ENCODE assay signal across 12 cellular contexts in genomic region chr1:162736633-162737067, GRCh38. TPM values are rescaled to one million over a fixed set of nuclear protein-coding genes. Genes with fewer than 3 reads are reported as not detected.
DNase-seq lines count a peak whose midpoint lies in the region; ATAC-seq and TF ChIP-seq lines count a peak whose summit lies in the region.
"Had no signal": no experiment of that assay in that cellular context is flagged by ENCODE, and none has a peak within 500 bp of the region (broad histone marks: within the 10 kb centered on the region; RNA-seq: fewer than 3 reads in every experiment).

No MANE protein-coding gene starts in this region.

- intact Hi-C loops in esophagus muscularis mucosa (cut with DNase I): no loop called here
- intact Hi-C loops in head of caudate nucleus (cut with DNase I): no loop called here

- no peak for TF ChIP-seq POLR2A in esophagus muscularis mucosa (IDR thresholded peaks at IDR 0.05; ENCODE audit: low read depth)

- H3K4me3 ChIP-seq in esophagus muscularis mucosa: no peak overlapping the region
- no peak overlapping the region for H3K4me3 ChIP-seq in effector memory CD4-positive, alpha-beta T cell (ENCODE audit: insufficient read depth, low read depth, low read length, poor library complexity, severe bottlenecking)

- peaks cover 8 to 54% (median 45%) of the 10 kb centered on the region in 4 donors for H3K4me1 ChIP-seq in esophagus muscularis mucosa
- H3K4me1 ChIP-seq in effector memory CD4-positive, alpha-beta T cell (ENCODE audit: control insufficient read depth, insufficient read depth, low read length, poor library complexity, severe bottlenecking): no peaks in the 10 kb centered on the region

- H3K27ac ChIP-seq in esophagus muscularis mucosa (replicated peaks in 1 of 4): no peak overlapping the region
- no peak overlapping the region for H3K27ac ChIP-seq in effector memory CD4-positive, alpha-beta T cell (ENCODE audit: insufficient read depth, low read length, poor library complexity, severe bottlenecking)

- no peak for TF ChIP-seq CTCF in esophagus muscularis mucosa (IDR thresholded peaks at IDR 0.05)

- ATAC-seq in GM18502 (IDR thresholded peaks at IDR 0.05; ENCODE audit: poor library complexity, unreplicated experiment): peak; percentile 85
- peak; percentile 71 for ATAC-seq in GM19467 (IDR thresholded peaks at IDR 0.05; ENCODE audit: unreplicated experiment)
- ATAC-seq in HG02885 (IDR thresholded peaks at IDR 0.05; ENCODE audit: poor library complexity, unreplicated experiment): peak; percentile 95
- ATAC-seq in HG03565 (IDR thresholded peaks at IDR 0.05; ENCODE audit: unreplicated experiment): peak; percentile 86
- ATAC-seq: activated CD8-positive, alpha-beta T cell treated with anti-CD3 and anti-CD28 coated beads for 36 hours had no signal

- peaks cover 0 to 4% (median 2%) of the 10 kb centered on the region in 4 donors for H3K36me3 ChIP-seq in esophagus muscularis mucosa
- no peaks in the 10 kb centered on the region for H3K36me3 ChIP-seq in effector memory CD4-positive, alpha-beta T cell (ENCODE audit: control insufficient read depth, insufficient read depth, low read length)

- H3K27me3 ChIP-seq in esophagus muscularis mucosa: no peaks in the 10 kb centered on the region
- no peaks in the 10 kb centered on the region for H3K27me3 ChIP-seq in effector memory CD4-positive, alpha-beta T cell (replicated peaks; ENCODE audit: control insufficient read depth, insufficient read depth, low read length, poor library complexity, severe bottlenecking)

- no peaks in the 10 kb centered on the region for H3K9me3 ChIP-seq in esophagus muscularis mucosa
- H3K9me3 ChIP-seq in effector memory CD4-positive, alpha-beta T cell (ENCODE audit: control insufficient read depth, low read length): no peaks in the 10 kb centered on the region

- no peak for DNase-seq in NCI-H2227 (lab: John Stamatoyannopoulos, UW; ENCODE audit: unreplicated experiment)
- no peak for DNase-seq in esophagus muscularis mucosa (ENCODE audit: extremely low spot score)
- DNase-seq in effector memory CD4-positive, alpha-beta T cell: no peak
- no peak for DNase-seq in head of caudate nucleus
- DNase-seq: activated CD8-positive, alpha-beta T cell treated with anti-CD3 and anti-CD28 coated beads for 36 hours; activated naive CD4-positive, alpha-beta T cell treated with anti-CD3 and anti-CD28 coated beads, Interleukin-2, amount 50 U/mL, for 16 hours; H7; NCI-H187 treated with DMSO at 0.1 percent for 48 hours had no signal

- WGBS in esophagus muscularis mucosa: 84% methylated on average over 3 of the region's 3 CpGs

- TF ChIP-seq EP300 in esophagus muscularis mucosa (IDR thresholded peaks at IDR 0.05): no peak

RNA-seq across cellular contexts. Expression of gene HSD17B7, which starts 53.9 kb away (rescaled TPM):
- 1 to 10 TPM; 5.4 to 9.3 (median 6.2) TPM for total RNA-seq in esophagus muscularis mucosa
